Comparison of ENCODE assay signal across 8 cellular contexts in genomic region chr10:77603529-77603927, GRCh38. TPM values are rescaled to one million over a fixed set of nuclear protein-coding genes. Genes with fewer than 3 reads are reported as not detected.
DNase-seq lines count a peak whose midpoint lies in the region; ATAC-seq and TF ChIP-seq lines count a peak whose summit lies in the region.

No MANE protein-coding gene starts in this region.

- H3K4me3 ChIP-seq in choroid plexus epithelial cell (ENCODE audit: low read depth, low read length) (no peak overlapping the region), gastrocnemius medialis (peak overlapping the region in 1 of 4 donors; percentile 5)

- intact Hi-C loops in gastrocnemius medialis (cut with DNase I; ENCODE audit: low total_unique reads): no loop called here

- no peak for TF ChIP-seq CTCF in choroid plexus epithelial cell (conservative IDR thresholded peaks at IDR 0.05; ENCODE audit: low read depth, low read length)
- TF ChIP-seq CTCF in gastrocnemius medialis (IDR thresholded peaks at IDR 0.05 in 4 of 5, conservative IDR thresholded peaks at IDR 0.05 in 1 of 5): no peak

- peak; percentile 4 for DNase-seq in NCI-H2171 treated with DMSO at 0.1 percent for 48 hours (lab: John Stamatoyannopoulos, UW)
- no peak for DNase-seq in NCI-H2171 (lab: John Stamatoyannopoulos, UW)
- peak; percentile 28 for DNase-seq in choroid plexus epithelial cell (ENCODE audit: low read depth)
- DNase-seq in gastrocnemius medialis: peak; percentile 59 to 81
- no peak for DNase-seq in inferior parietal cortex (ENCODE audit: extremely low spot score)

- no peaks in the 10 kb centered on the region for H3K27me3 ChIP-seq in gastrocnemius medialis

- H3K9me3 ChIP-seq in gastrocnemius medialis: no peaks in the 10 kb centered on the region

- ATAC-seq in HG03460 (IDR thresholded peaks at IDR 0.05; ENCODE audit: unreplicated experiment) (peak; percentile 63), gastrocnemius medialis (peak; percentile 65 to 73), HG03025 (IDR thresholded peaks at IDR 0.05; ENCODE audit: low FRiP score, unreplicated experiment) (no peak), HG03039 (IDR thresholded peaks at IDR 0.05; ENCODE audit: unreplicated experiment) (no peak)

- H3K27ac ChIP-seq in gastrocnemius medialis: peak overlapping the region; percentile 72 to 85 (median 80)

- in situ Hi-C loops in gastrocnemius medialis (cut with MboI; ENCODE audit: low sequenced_read_pairs in 4 of 4): no loop called here

- no peaks in the 10 kb centered on the region for H3K36me3 ChIP-seq in gastrocnemius medialis

- peaks cover 32 to 53% of the 10 kb centered on the region in 2 donors for H3K4me1 ChIP-seq in gastrocnemius medialis

- TF ChIP-seq POLR2A in gastrocnemius medialis (IDR thresholded peaks at IDR 0.05): peak in 1 of 2 donors; percentile 17

RNA-seq across cellular contexts. Expression of gene KCNMA1, which starts 34.1 kb away (rescaled TPM):
- 10 to 100 TPM; 66.8 to 96.5 (median 78.9) TPM for total RNA-seq in gastrocnemius medialis

Comparison
In these comparisons a context has a peak if more than half of its experiments do, and no peak if none do; other contexts are left out.
1. DNase-seq: peak in NCI-H2171 treated with DMSO at 0.1 percent for 48 hours (single experiment), choroid plexus epithelial cell (single experiment) and gastrocnemius medialis (2 of 2); none in NCI-H2171 (single experiment) and inferior parietal cortex (single experiment).
2. ATAC-seq: peak in HG03460 (single experiment) and gastrocnemius medialis (2 of 2); none in HG03025 (single experiment) and HG03039 (single experiment).